ENCODE assay signal across 8 cellular contexts in the genomic region with DNA sequence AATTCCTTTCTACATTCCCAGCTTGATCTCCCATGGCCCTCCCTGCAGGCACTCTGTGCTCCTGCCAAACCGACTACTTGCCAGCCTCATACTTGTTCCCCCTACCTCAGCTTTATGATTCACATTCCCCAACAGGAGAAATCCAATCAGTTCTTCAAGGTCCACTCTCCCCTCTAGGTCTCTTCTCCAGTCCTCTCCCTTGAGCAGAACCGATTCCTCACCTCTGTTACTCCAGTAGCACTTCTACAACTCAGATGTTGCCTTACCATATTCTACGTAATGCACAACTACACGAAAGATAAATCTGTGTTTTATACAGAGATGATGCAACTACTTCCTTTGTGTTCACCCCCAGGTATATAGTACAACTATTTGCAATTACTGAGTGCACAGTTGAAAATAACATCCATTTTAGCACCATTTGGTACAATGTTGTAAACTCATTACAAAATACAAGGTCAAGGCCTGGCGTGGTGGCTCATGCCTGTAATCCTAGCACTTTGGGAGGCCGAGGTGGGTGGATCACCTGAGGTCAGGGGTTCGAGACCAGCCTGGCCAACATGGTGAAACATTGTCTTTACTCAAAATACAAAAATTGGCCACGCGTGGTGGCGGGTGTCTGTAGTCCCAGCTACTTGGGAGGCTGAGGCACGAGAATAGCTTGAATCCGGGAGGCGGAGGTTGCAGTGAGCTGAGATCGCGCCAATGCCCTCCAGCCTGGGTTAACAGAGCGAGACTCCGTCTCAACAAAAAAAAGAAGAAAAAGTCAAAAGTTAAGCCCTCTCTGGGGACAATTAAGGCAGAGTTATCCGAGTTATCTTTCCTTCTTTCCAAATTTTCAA. TPM values are rescaled to one million over a fixed set of nuclear protein-coding genes. Genes with fewer than 3 reads are reported as not detected.
DNase-seq lines count a peak whose midpoint lies in the region; ATAC-seq and TF ChIP-seq lines count a peak whose summit lies in the region.

No MANE protein-coding gene starts in this region.

- DNase-seq in activated T-helper 1 cell treated with anti-CD3 and anti-CD28 coated beads, Interleukin-12 subunit alpha, Interleukin-12 subunit beta, Interleukin-2, Interleukin-4 antibody, amounts not matched to agents 30 ng/mL and 10 ng/mL and 1 ng/mL, durations not matched to agents 14 hours and 24 hours and 36 hours (ENCODE audit: low spot score), result no peak
- DNase-seq in right cardiac atrium (peak in 1 of 3 donors; percentile 55), NCI-H1436 treated with DMSO at 0.1 percent for 48 hours (lab: John Stamatoyannopoulos, UW) (no peak), inferior parietal cortex (ENCODE audit: extremely low spot score) (no peak), NCI-H1105 (lab: John Stamatoyannopoulos, UW) (no peak), Peyer's patch (no peak)
- DNase-seq in stimulated activated effector memory CD8-positive, alpha-beta T cell treated with anti-CD3 and anti-CD28 coated beads, Interleukin-12 subunit alpha, Interleukin-12 subunit beta, amount 100 ng/mL, for 72 hours (ENCODE audit: low spot score in 2 of 2), result no peak

- H3K27me3 Mint-ChIP-seq in activated T-helper 1 cell treated with anti-CD3 and anti-CD28 coated beads, Interleukin-12 subunit alpha, Interleukin-12 subunit beta, Interleukin-2, Interleukin-4 antibody, amounts not matched to agents 30 ng/mL and 10 ng/mL and 1 ng/mL, durations not matched to agents 14 hours and 24 hours and 36 hours (ENCODE audit: insufficient read depth), result peaks cover 6% of the 10 kb centered on the region

- no peaks in the 10 kb centered on the region for H3K9me3 Mint-ChIP-seq in activated T-helper 1 cell treated with anti-CD3 and anti-CD28 coated beads, Interleukin-12 subunit alpha, Interleukin-12 subunit beta, Interleukin-2, Interleukin-4 antibody, amounts not matched to agents 30 ng/mL and 10 ng/mL and 1 ng/mL, durations not matched to agents 14 hours and 24 hours and 36 hours
- no peaks in the 10 kb centered on the region for H3K9me3 Mint-ChIP-seq in stimulated activated effector memory CD8-positive, alpha-beta T cell treated with anti-CD3 and anti-CD28 coated beads, Interleukin-12 subunit alpha, Interleukin-12 subunit beta, amount 100 ng/mL, for 72 hours

- H3K9me3 ChIP-seq in HUES48 (ENCODE audit: control insufficient read depth, insufficient read depth, low read length) (no peaks in the 10 kb centered on the region), right cardiac atrium (ENCODE audit: control insufficient read depth, low read length) (no peaks in the 10 kb centered on the region), Peyer's patch (no peaks in the 10 kb centered on the region)

- H3K4me3 Mint-ChIP-seq in activated T-helper 1 cell treated with anti-CD3 and anti-CD28 coated beads, Interleukin-12 subunit alpha, Interleukin-12 subunit beta, Interleukin-2, Interleukin-4 antibody, amounts not matched to agents 30 ng/mL and 10 ng/mL and 1 ng/mL, durations not matched to agents 14 hours and 24 hours and 36 hours, result peak overlapping the region; percentile 98
- H3K4me3 Mint-ChIP-seq in stimulated activated effector memory CD8-positive, alpha-beta T cell treated with anti-CD3 and anti-CD28 coated beads, Interleukin-12 subunit alpha, Interleukin-12 subunit beta, amount 100 ng/mL, for 72 hours, result peak overlapping the region; percentile 100

- peak overlapping the region; percentile 93 for H3K4me3 ChIP-seq in HUES48 (ENCODE audit: low read depth, low read length)
- H3K4me3 ChIP-seq in right cardiac atrium (ENCODE audit: low read length), result peak overlapping the region; percentile 75
- peak overlapping the region in 2 of 4 donors; percentile 68 to 94 for H3K4me3 ChIP-seq in Peyer's patch

- no peak overlapping the region for H3K9ac ChIP-seq in HUES48 (ENCODE audit: low read depth, low read length)

- no peaks in the 10 kb centered on the region for H3K27me3 ChIP-seq in HUES48 (ENCODE audit: control insufficient read depth, insufficient read depth, low read length)
- no peaks in the 10 kb centered on the region for H3K27me3 ChIP-seq in right cardiac atrium (ENCODE audit: control insufficient read depth, insufficient read depth)
- H3K27me3 ChIP-seq in Peyer's patch, result no peaks in the 10 kb centered on the region

- no peak for TF ChIP-seq CTCF in Peyer's patch (IDR thresholded peaks at IDR 0.05)

- H3K36me3 Mint-ChIP-seq in activated T-helper 1 cell treated with anti-CD3 and anti-CD28 coated beads, Interleukin-12 subunit alpha, Interleukin-12 subunit beta, Interleukin-2, Interleukin-4 antibody, amounts not matched to agents 30 ng/mL and 10 ng/mL and 1 ng/mL, durations not matched to agents 14 hours and 24 hours and 36 hours (ENCODE audit: low read depth), result peaks cover 9% of the 10 kb centered on the region
- peaks cover 47% of the 10 kb centered on the region for H3K36me3 Mint-ChIP-seq in stimulated activated effector memory CD8-positive, alpha-beta T cell treated with anti-CD3 and anti-CD28 coated beads, Interleukin-12 subunit alpha, Interleukin-12 subunit beta, amount 100 ng/mL, for 72 hours

- H3K4me1 ChIP-seq in HUES48 (ENCODE audit: control insufficient read depth, insufficient read depth, low read length) (peaks cover 21% of the 10 kb centered on the region), right cardiac atrium (ENCODE audit: control insufficient read depth, insufficient read depth, low read length) (peaks cover 13% of the 10 kb centered on the region), Peyer's patch (peaks cover 0 to 71% (median 0%) of the 10 kb centered on the region in 4 donors)

- TF ChIP-seq POLR2A in Peyer's patch (IDR thresholded peaks at IDR 0.05), result no peak

- H3K36me3 ChIP-seq in HUES48 (ENCODE audit: control insufficient read depth, insufficient read depth, low read length) (peaks cover 6% of the 10 kb centered on the region), Peyer's patch (no peaks in the 10 kb centered on the region)

- intact Hi-C loops in activated T-helper 1 cell treated with anti-CD3 and anti-CD28 coated beads, Interleukin-12 subunit alpha, Interleukin-12 subunit beta, Interleukin-2, Interleukin-4 antibody, amounts not matched to agents 30 ng/mL and 10 ng/mL and 1 ng/mL, durations not matched to agents 14 hours and 24 hours and 36 hours (cut with micrococcal nuclease), result no loop called here
- intact Hi-C loops in right cardiac atrium (cut with DNase I), result loop anchor here in 2 of 4 donors (10.0 kb wide), 2 partner anchors 84 to 124 kb away; no protein-coding TSS in a partner anchor

- ATAC-seq in right cardiac atrium, result no peak
- no peak for ATAC-seq in stimulated activated effector memory CD8-positive, alpha-beta T cell treated with anti-CD3 and anti-CD28 coated beads, Interleukin-12 subunit alpha, Interleukin-12 subunit beta, amount 100 ng/mL, for 72 hours

- H3K4me1 Mint-ChIP-seq in activated T-helper 1 cell treated with anti-CD3 and anti-CD28 coated beads, Interleukin-12 subunit alpha, Interleukin-12 subunit beta, Interleukin-2, Interleukin-4 antibody, amounts not matched to agents 30 ng/mL and 10 ng/mL and 1 ng/mL, durations not matched to agents 14 hours and 24 hours and 36 hours (ENCODE audit: low read depth), result peaks cover 75% of the 10 kb centered on the region
- peaks cover 52% of the 10 kb centered on the region for H3K4me1 Mint-ChIP-seq in stimulated activated effector memory CD8-positive, alpha-beta T cell treated with anti-CD3 and anti-CD28 coated beads, Interleukin-12 subunit alpha, Interleukin-12 subunit beta, amount 100 ng/mL, for 72 hours

- H3K27ac ChIP-seq in HUES48 (ENCODE audit: low read depth, low read length) (no peak overlapping the region), right cardiac atrium (ENCODE audit: low read length) (peak overlapping the region; percentile 42), Peyer's patch (peak overlapping the region in 2 of 4 donors; percentile 13 to 99)

- 81% methylated on average over 18 of the region's 18 CpGs for WGBS in right cardiac atrium

- H3K27ac Mint-ChIP-seq in activated T-helper 1 cell treated with anti-CD3 and anti-CD28 coated beads, Interleukin-12 subunit alpha, Interleukin-12 subunit beta, Interleukin-2, Interleukin-4 antibody, amounts not matched to agents 30 ng/mL and 10 ng/mL and 1 ng/mL, durations not matched to agents 14 hours and 24 hours and 36 hours, result peak overlapping the region; percentile 56
- H3K27ac Mint-ChIP-seq in stimulated activated effector memory CD8-positive, alpha-beta T cell treated with anti-CD3 and anti-CD28 coated beads, Interleukin-12 subunit alpha, Interleukin-12 subunit beta, amount 100 ng/mL, for 72 hours, result no peak overlapping the region

RNA-seq across cellular contexts. Expression of a gene that starts 2.9 kb away (rescaled TPM):
- 13.4 and 14.0 TPM in 2 replicates for total RNA-seq in activated T-helper 1 cell treated with anti-CD3 and anti-CD28 coated beads, Interleukin-12 subunit alpha, Interleukin-12 subunit beta, Interleukin-2, Interleukin-4 antibody, amounts not matched to agents 30 ng/mL and 10 ng/mL and 1 ng/mL, durations not matched to agents 14 hours and 24 hours and 36 hours
- total RNA-seq in right cardiac atrium, result 10 to 100 TPM; 16.6 to 18.6 (median 16.9) TPM
- polyA plus RNA-seq in right cardiac atrium, result 21.0 TPM
- 10 to 100 TPM in 1 of 4 donors, 1 to 10 TPM in 3; 8.4 to 13.2 (median 8.6) TPM for total RNA-seq in Peyer's patch

RNA-seq across cellular contexts. Expression of a gene that starts 39.3 kb away (rescaled TPM):
- total RNA-seq in activated T-helper 1 cell treated with anti-CD3 and anti-CD28 coated beads, Interleukin-12 subunit alpha, Interleukin-12 subunit beta, Interleukin-2, Interleukin-4 antibody, amounts not matched to agents 30 ng/mL and 10 ng/mL and 1 ng/mL, durations not matched to agents 14 hours and 24 hours and 36 hours, result 75.3 and 76.8 TPM in 2 replicates
- total RNA-seq in right cardiac atrium (10 to 100 TPM; 41.3 to 57.1 (median 45.6) TPM), Peyer's patch (100 to 1,000 TPM in 2 of 4 donors, 10 to 100 TPM in 2; 77.7 to 145 (median 106) TPM)
- polyA plus RNA-seq in right cardiac atrium, result 16.6 TPM
